ENCODE assay signal across 25 cellular contexts in genomic region chr10:132811891-132812481, GRCh38. TPM values are rescaled to one million over a fixed set of nuclear protein-coding genes. Genes with fewer than 3 reads are reported as not detected.
A peak's percentile ranks its signal among the peaks of the same experiment; 100 is the strongest.
DNase-seq lines count a peak whose midpoint lies in the region; ATAC-seq, FAIRE-seq and TF ChIP-seq lines count a peak whose summit lies in the region.
"Had no signal": no experiment of that assay in that cellular context is flagged by ENCODE, and none has a peak within 500 bp of the region (broad histone marks: within the 10 kb centered on the region; RNA-seq: fewer than 3 reads in every experiment).

No MANE protein-coding gene starts in this region.

- H3K4me3 ChIP-seq in right lobe of liver: no peak overlapping the region
- no peak overlapping the region for H3K4me3 ChIP-seq in HepG2 (replicated peaks in 1 of 3; ENCODE audit: insufficient read depth in 1 of 3, low read depth in 2 of 3, low read length in 3 of 3)
- no peak overlapping the region for H3K4me3 ChIP-seq in naive thymus-derived CD4-positive, alpha-beta T cell (ENCODE audit: low read length)
- no peak overlapping the region for H3K4me3 ChIP-seq in sigmoid colon
- H3K4me3 ChIP-seq in esophagus muscularis mucosa: no peak overlapping the region
- H3K4me3 ChIP-seq: A549; BLaER1 treated with 17β-estradiol and CSF1 and Interleukin-3, amounts not matched to agents 10 nM and 100 nM; Peyer's patch had no signal

- DNase-seq in right lobe of liver (peak in 2 of 3 donors; percentile 14 to 45), HepG2 (ENCODE audit: low spot score) (no peak), sigmoid colon (peak; percentile 63), MCF 10A (ENCODE audit: unreplicated experiment) (no peak), esophagus muscularis mucosa (ENCODE audit: extremely low spot score) (no peak)
- no peak for DNase-seq in naive thymus-derived CD4-positive, alpha-beta T cell
- DNase-seq in activated CD8-positive, alpha-beta T cell treated with anti-CD3 and anti-CD28 coated beads for 36 hours: no peak
- DNase-seq: AML-193, COR-L47, NCI-H1048, NCI-H1417, NCI-H1694, NCI-H2029 treated with DMSO at 0.1 percent for 48 hours, NCI-H526 treated with DMSO at 0.1 percent for 48 hours, SK-N-SH had no signal

- H3K27ac ChIP-seq in right lobe of liver: no peak overlapping the region
- no peak overlapping the region for H3K27ac ChIP-seq in HepG2 (ENCODE audit: extremely low read length, insufficient read depth, low read length)
- H3K27ac ChIP-seq in naive thymus-derived CD4-positive, alpha-beta T cell (ENCODE audit: low read depth, low read length): no peak overlapping the region
- no peak overlapping the region for H3K27ac ChIP-seq in sigmoid colon
- H3K27ac ChIP-seq in esophagus muscularis mucosa (replicated peaks in 1 of 4): no peak overlapping the region
- H3K27ac ChIP-seq: A549; BLaER1 treated with 17β-estradiol and CSF1 and Interleukin-3, amounts not matched to agents 10 nM and 100 nM; KMS-11; Peyer's patch had no signal

- intact Hi-C loops in right lobe of liver (cut with DNase I) (no loop called here), HepG2 (cut with micrococcal nuclease; ENCODE audit: unreplicated experiment) (no loop called here), sigmoid colon (cut with DNase I) (no loop called here), MCF 10A (cut with micrococcal nuclease) (no loop called here), esophagus muscularis mucosa (cut with DNase I) (no loop called here)
- intact Hi-C loops in naive thymus-derived CD4-positive, alpha-beta T cell (cut with micrococcal nuclease): no loop called here
- intact Hi-C loops in activated CD8-positive, alpha-beta T cell treated with anti-CD3 and anti-CD28 coated beads for 36 hours (cut with micrococcal nuclease): no loop called here

- H3K27me3 Mint-ChIP-seq in naive thymus-derived CD4-positive, alpha-beta T cell: peaks cover 0 to 25% (median 13%) of the 10 kb centered on the region in 5 donors
- H3K27me3 Mint-ChIP-seq in MCF 10A (ENCODE audit: insufficient read depth, unreplicated experiment): peaks cover 25% of the 10 kb centered on the region
- H3K27me3 Mint-ChIP-seq in activated CD8-positive, alpha-beta T cell treated with anti-CD3 and anti-CD28 coated beads for 36 hours: peaks cover 7% of the 10 kb centered on the region

- H3K9me3 Mint-ChIP-seq in naive thymus-derived CD4-positive, alpha-beta T cell: peaks cover 0 to 3% (median 0%) of the 10 kb centered on the region in 11 donors
- H3K9me3 Mint-ChIP-seq in MCF 10A (ENCODE audit: unreplicated experiment): no peaks in the 10 kb centered on the region
- no peaks in the 10 kb centered on the region for H3K9me3 Mint-ChIP-seq in activated CD8-positive, alpha-beta T cell treated with anti-CD3 and anti-CD28 coated beads for 36 hours
- H3K9me3 Mint-ChIP-seq: CD4-positive, alpha-beta T cell; IgD-negative memory B cell had no signal

- H3K4me2 ChIP-seq in HepG2 (ENCODE audit: low read depth, low read length): no peak overlapping the region
- H3K4me2 ChIP-seq: A549; BLaER1 treated with 17β-estradiol and CSF1 and Interleukin-3, amounts not matched to agents 10 nM and 100 nM; KMS-11; SK-N-SH had no signal

- TF ChIP-seq EP300 in HepG2 (IDR thresholded peaks at IDR 0.05; ENCODE audit: low read depth in 2 of 2, low read length in 2 of 2) (no peak), HepG2 (CRISPR knock-in tag; IDR thresholded peaks at IDR 0.05; ENCODE audit: borderline replicate concordance) (no peak), sigmoid colon (IDR thresholded peaks at IDR 0.05) (no peak), esophagus muscularis mucosa (IDR thresholded peaks at IDR 0.05) (no peak)

- BruUV-seq in HepG2 (replicated peaks; lab: Mats Ljungman, UMichigan) (no TSS peak), MCF 10A (replicated peaks; lab: Mats Ljungman, UMichigan) (no TSS peak)

- no peaks in the 10 kb centered on the region for H4K20me1 ChIP-seq in HepG2 (ENCODE audit: insufficient read depth, low read length)

- POLR2A ChIA-PET in HepG2 (lab: Yijun Ruan, JAX): no interaction called here
- POLR2A ChIA-PET in naive thymus-derived CD4-positive, alpha-beta T cell (lab: Charles Lee): no interaction called here
- POLR2A ChIA-PET in MCF 10A (lab: Yijun Ruan, JAX): no interaction called here
- POLR2A ChIA-PET in activated CD8-positive, alpha-beta T cell treated with anti-CD3 and anti-CD28 coated beads for 36 hours (lab: Charles Lee): no interaction called here

- H3K36me3 ChIP-seq in right lobe of liver: no peaks in the 10 kb centered on the region
- H3K36me3 ChIP-seq in HepG2 (replicated peaks in 1 of 2; ENCODE audit: control insufficient read depth in 1 of 2, insufficient read depth in 2 of 2, low read length in 2 of 2): no peaks in the 10 kb centered on the region
- H3K36me3 ChIP-seq in naive thymus-derived CD4-positive, alpha-beta T cell (ENCODE audit: control insufficient read depth in 2 of 3, insufficient read depth in 3 of 3, low read length in 3 of 3): no peaks in the 10 kb centered on the region
- no peaks in the 10 kb centered on the region for H3K36me3 ChIP-seq in sigmoid colon
- no peaks in the 10 kb centered on the region for H3K36me3 ChIP-seq in esophagus muscularis mucosa
- H3K36me3 ChIP-seq: BLaER1 treated with 17β-estradiol and CSF1 and Interleukin-3, amounts not matched to agents 10 nM and 100 nM; Peyer's patch had no signal

- H3K4me1 ChIP-seq in right lobe of liver (no peaks in the 10 kb centered on the region), HepG2 (ENCODE audit: insufficient read depth, low read length) (no peaks in the 10 kb centered on the region), sigmoid colon (no peaks in the 10 kb centered on the region), esophagus muscularis mucosa (no peaks in the 10 kb centered on the region)
- H3K4me1 ChIP-seq in naive thymus-derived CD4-positive, alpha-beta T cell (ENCODE audit: control insufficient read depth in 2 of 2, insufficient read depth in 2 of 2, low read length in 2 of 2): no peaks in the 10 kb centered on the region
- H3K4me1 ChIP-seq: A549, Peyer's patch had no signal

- in situ Hi-C loops in HepG2 (cut with HindIII; ENCODE audit: extremely low pct_ligation_motif_present, low pct_unique_long_range_greater_than_20kb): no loop called here

- no peak for TF ChIP-seq RAD21 in HepG2 (CRISPR knock-in tag; IDR thresholded peaks at IDR 0.05)

- H3K36me3 Mint-ChIP-seq in naive thymus-derived CD4-positive, alpha-beta T cell: peaks cover 0 to 3% (median 0%) of the 10 kb centered on the region in 5 donors
- H3K36me3 Mint-ChIP-seq in MCF 10A (ENCODE audit: insufficient read depth, unreplicated experiment): no peaks in the 10 kb centered on the region
- no peaks in the 10 kb centered on the region for H3K36me3 Mint-ChIP-seq in activated CD8-positive, alpha-beta T cell treated with anti-CD3 and anti-CD28 coated beads for 36 hours (ENCODE audit: low read depth)
- H3K36me3 Mint-ChIP-seq: IgD-negative memory B cell had no signal

- H3K4me3 Mint-ChIP-seq in naive thymus-derived CD4-positive, alpha-beta T cell: no peak overlapping the region
- no peak overlapping the region for H3K4me3 Mint-ChIP-seq in MCF 10A (ENCODE audit: unreplicated experiment)
- no peak overlapping the region for H3K4me3 Mint-ChIP-seq in activated CD8-positive, alpha-beta T cell treated with anti-CD3 and anti-CD28 coated beads for 36 hours
- H3K4me3 Mint-ChIP-seq: CD4-positive, alpha-beta T cell; IgD-negative memory B cell had no signal

- H3K79me2 ChIP-seq in HepG2 (ENCODE audit: insufficient read depth, low read length): no peaks in the 10 kb centered on the region

- CTCF ChIA-PET in HepG2 (lab: Yijun Ruan, JAX; ENCODE audit: low intra/inter-chr PET ratio, low total read pairs) (no interaction called here), MCF 10A (lab: Yijun Ruan, JAX) (no interaction called here)
- CTCF ChIA-PET in naive thymus-derived CD4-positive, alpha-beta T cell (lab: Charles Lee): no interaction called here
- CTCF ChIA-PET in activated CD8-positive, alpha-beta T cell treated with anti-CD3 and anti-CD28 coated beads for 36 hours (lab: Charles Lee): no interaction called here

- H3K9me3 ChIP-seq in right lobe of liver (no peaks in the 10 kb centered on the region), HepG2 (ENCODE audit: low read length) (no peaks in the 10 kb centered on the region), sigmoid colon (no peaks in the 10 kb centered on the region), esophagus muscularis mucosa (no peaks in the 10 kb centered on the region)
- no peaks in the 10 kb centered on the region for H3K9me3 ChIP-seq in naive thymus-derived CD4-positive, alpha-beta T cell (ENCODE audit: control insufficient read depth in 2 of 3, low read length in 3 of 3)
- H3K9me3 ChIP-seq: A549, Peyer's patch, SK-N-SH had no signal

- TF ChIP-seq CTCF in right lobe of liver (IDR thresholded peaks at IDR 0.05): no peak
- TF ChIP-seq CTCF in HepG2 (CRISPR knock-in tag; IDR thresholded peaks at IDR 0.05): no peak
- no peak for TF ChIP-seq CTCF in sigmoid colon (IDR thresholded peaks at IDR 0.05)
- no peak for TF ChIP-seq CTCF in MCF 10A (IDR thresholded peaks at IDR 0.05; ENCODE audit: unreplicated experiment)
- TF ChIP-seq CTCF in activated CD8-positive, alpha-beta T cell treated with anti-CD3 and anti-CD28 coated beads for 36 hours (IDR thresholded peaks at IDR 0.05): no peak
- no peak for TF ChIP-seq CTCF in esophagus muscularis mucosa (IDR thresholded peaks at IDR 0.05)

- TF ChIP-seq POLR2A in right lobe of liver (IDR thresholded peaks at IDR 0.05) (no peak), HepG2 (IDR thresholded peaks at IDR 0.05; ENCODE audit: insufficient read depth in 1 of 2, low read depth in 2 of 2, low read length in 2 of 2) (no peak), sigmoid colon (IDR thresholded peaks at IDR 0.05) (no peak), esophagus muscularis mucosa (IDR thresholded peaks at IDR 0.05; ENCODE audit: low read depth) (no peak)

- H3K27me3 ChIP-seq in right lobe of liver (no peaks in the 10 kb centered on the region), HepG2 (ENCODE audit: control insufficient read depth in 1 of 2, insufficient read depth in 2 of 2, low read length in 2 of 2) (peaks cover 8 to 55% of the 10 kb centered on the region in 2 experiments; a peak in 4 of 5 replicates), sigmoid colon (peaks cover 0 to 31% (median 18%) of the 10 kb centered on the region in 3 donors), esophagus muscularis mucosa (peaks cover 0 to 81% (median 6%) of the 10 kb centered on the region in 4 donors)
- H3K27me3 ChIP-seq in naive thymus-derived CD4-positive, alpha-beta T cell (ENCODE audit: control insufficient read depth in 2 of 2, insufficient read depth in 2 of 2, low read length in 2 of 2): no peaks in the 10 kb centered on the region
- H3K27me3 ChIP-seq: BLaER1 treated with 17β-estradiol and CSF1 and Interleukin-3, amounts not matched to agents 10 nM and 100 nM; Peyer's patch had no signal

- FAIRE-seq in HepG2 (lab: Jason Lieb, UNC): no peak
- FAIRE-seq: A549, G401.6 had no signal

- peaks cover 0 to 2% (median 0%) of the 10 kb centered on the region in 7 donors for H3K4me1 Mint-ChIP-seq in naive thymus-derived CD4-positive, alpha-beta T cell
- H3K4me1 Mint-ChIP-seq in MCF 10A (ENCODE audit: insufficient read depth, unreplicated experiment): no peaks in the 10 kb centered on the region
- no peaks in the 10 kb centered on the region for H3K4me1 Mint-ChIP-seq in activated CD8-positive, alpha-beta T cell treated with anti-CD3 and anti-CD28 coated beads for 36 hours (ENCODE audit: low read depth)

- H3K27ac Mint-ChIP-seq in naive thymus-derived CD4-positive, alpha-beta T cell: no peak overlapping the region
- H3K27ac Mint-ChIP-seq in MCF 10A (ENCODE audit: low read depth, unreplicated experiment): no peak overlapping the region
- no peak overlapping the region for H3K27ac Mint-ChIP-seq in activated CD8-positive, alpha-beta T cell treated with anti-CD3 and anti-CD28 coated beads for 36 hours
- H3K27ac Mint-ChIP-seq: CD4-positive, alpha-beta T cell; IgD-negative memory B cell had no signal

- no peak overlapping the region for H2AFZ ChIP-seq in HepG2 (ENCODE audit: low read length)

- no CpG with 5 or more reads among the region's 26 CpGs for WGBS in right lobe of liver (ENCODE audit: insufficient coverage, low coverage, low lambda C conversion rate, missing lambda C conversion rate)
- 27% methylated on average over 9 of the region's 26 CpGs for WGBS in HepG2 (ENCODE audit: low lambda C conversion rate)
- WGBS in sigmoid colon, 2 donors: 84 to 89% methylated on average over 26 of the region's 26 CpGs
- no CpG with 5 or more reads among the region's 26 CpGs for WGBS in esophagus muscularis mucosa

- ATAC-seq in right lobe of liver: no peak
- ATAC-seq in HepG2: no peak
- ATAC-seq in naive thymus-derived CD4-positive, alpha-beta T cell: peak; percentile 4
- ATAC-seq in activated CD8-positive, alpha-beta T cell treated with anti-CD3 and anti-CD28 coated beads for 36 hours: no peak
- ATAC-seq: HCT116 had no signal

- no peak overlapping the region for H3K9ac ChIP-seq in HepG2 (ENCODE audit: insufficient read depth, low read depth, low read length)
- H3K9ac ChIP-seq: BLaER1 treated with 17β-estradiol and CSF1 and Interleukin-3, amounts not matched to agents 10 nM and 100 nM; KMS-11; SK-N-SH had no signal

RNA-seq across cellular contexts. Expression of gene NKX6-2, which starts 26.0 kb away (rescaled TPM):
- total RNA-seq in right lobe of liver: not detected
- not detected in 2 replicates for total RNA-seq in HepG2 (2016; rRNA removed; fragmentation: Illumina TruSeq; extraction: Trizol)
- total RNA-seq in HepG2 (2016; cell fraction: cytosol; rRNA removed; fragmentation: Illumina TruSeq; extraction: Trizol; ENCODE audit: low read depth): not detected in 2 replicates
- not detected in 2 replicates for total RNA-seq in HepG2 (2016; cell fraction: insoluble cytoplasmic fraction; rRNA removed; fragmentation: Illumina TruSeq; extraction: Trizol)
- total RNA-seq in HepG2 (2016; cell fraction: membrane; rRNA removed; fragmentation: Illumina TruSeq; extraction: Trizol): not detected in 2 replicates
- not detected in 2 replicates for total RNA-seq in HepG2 (2016; cell fraction: nucleus; rRNA removed; fragmentation: Illumina TruSeq; extraction: Trizol)
- polyA plus RNA-seq in HepG2 (2011; rRNA removed): not detected in 2 replicates
- not detected in 2 replicates for polyA plus RNA-seq in HepG2 (2011; cell fraction: cytosol; rRNA removed)
- not detected in 2 replicates for polyA plus RNA-seq in HepG2 (2011; cell fraction: nucleus; rRNA removed)
- polyA plus RNA-seq in HepG2 (2012): 0.52 and 1.5 TPM in 2 replicates
- not detected in 2 replicates for polyA plus RNA-seq in HepG2 (2016; cell fraction: cytosol; fragmentation: Illumina TruSeq; extraction: Trizol; ENCODE audit: low read depth)
- not detected in 2 replicates for polyA plus RNA-seq in HepG2 (2016; cell fraction: insoluble cytoplasmic fraction; fragmentation: Illumina TruSeq; extraction: Trizol; ENCODE audit: low read depth)
- polyA plus RNA-seq in HepG2 (2016; cell fraction: membrane; fragmentation: Illumina TruSeq; extraction: Trizol; ENCODE audit: low read depth): not detected in 2 replicates
- polyA plus RNA-seq in HepG2 (2016; cell fraction: nucleus; fragmentation: Illumina TruSeq; extraction: Trizol; ENCODE audit: insufficient read depth, low read depth): not detected in 2 replicates
- polyA minus RNA-seq in HepG2 (2011; rRNA and poly(A)+ RNA removed; ENCODE audit: low replicate concordance): not detected in 2 replicates
- polyA minus RNA-seq in HepG2 (2011; cell fraction: cytosol; rRNA and poly(A)+ RNA removed): not detected in 2 replicates
- not detected in 2 replicates for polyA minus RNA-seq in HepG2 (2011; cell fraction: nucleus; rRNA and poly(A)+ RNA removed)
- total RNA-seq in naive thymus-derived CD4-positive, alpha-beta T cell: not detected
- polyA plus RNA-seq in naive thymus-derived CD4-positive, alpha-beta T cell: under 1 TPM in 1 of 2 donors, not detected in 1; 0.80 TPM
- not detected for total RNA-seq in sigmoid colon
- polyA plus RNA-seq in sigmoid colon: under 1 TPM in 2 of 3 donors, not detected in 1; 0.01 to 0.60 TPM
- total RNA-seq in MCF 10A (2022): not detected in 2 replicates
- not detected for total RNA-seq in activated CD8-positive, alpha-beta T cell treated with anti-CD3 and anti-CD28 coated beads for 36 hours
- total RNA-seq in esophagus muscularis mucosa: not detected
- total RNA-seq: CD4-positive, alpha-beta T cell; H4; NCI-H460; Peyer's patch had no signal
- polyA plus RNA-seq: A549, IgD-negative memory B cell, SK-N-SH had no signal

Comparison
In these comparisons a context has a peak if more than half of its experiments do, and no peak if none do; other contexts are left out.
1. DNase-seq: peak in right lobe of liver (2 of 3) and sigmoid colon (single experiment); none in HepG2 (single experiment), naive thymus-derived CD4-positive, alpha-beta T cell (0 of 9), MCF 10A (single experiment), activated CD8-positive, alpha-beta T cell treated with anti-CD3 and anti-CD28 coated beads for 36 hours (single experiment) and esophagus muscularis mucosa (single experiment).